ENCODE assay signal across 33 cellular contexts in the genomic region with DNA sequence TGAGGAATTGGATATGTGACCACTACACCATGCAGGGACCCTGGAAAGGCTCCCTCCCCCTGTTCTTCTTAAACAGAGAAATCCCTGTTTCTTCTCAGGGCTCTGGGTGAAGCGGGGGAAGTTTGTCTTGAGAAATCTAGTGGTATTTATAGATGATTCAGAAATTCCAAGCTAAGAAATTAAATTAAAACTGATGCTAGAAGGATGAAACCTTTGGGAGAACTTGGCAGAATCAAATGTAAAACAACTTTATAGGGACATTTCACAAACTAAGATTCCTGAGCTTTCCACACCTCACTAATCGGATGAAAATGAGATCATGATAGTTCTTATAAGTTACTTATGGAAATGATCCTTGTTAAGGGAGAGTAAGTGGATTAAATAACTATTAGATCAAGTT. TPM values are rescaled to one million over a fixed set of nuclear protein-coding genes. Genes with fewer than 3 reads are reported as not detected.
DNase-seq lines count a peak whose midpoint lies in the region; TF ChIP-seq lines count a peak whose summit lies in the region.
"Had no signal": no experiment of that assay in that cellular context is flagged by ENCODE, and none has a peak within 500 bp of the region (broad histone marks: within the 10 kb centered on the region; RNA-seq: fewer than 3 reads in every experiment).

No MANE protein-coding gene starts in this region.

- TF ChIP-seq CTCF in BJ (IDR thresholded peaks at IDR 0.05; ENCODE audit: insufficient read depth, low read depth, low read length) (no peak), fibroblast of mammary gland (conservative IDR thresholded peaks at IDR 0.05; ENCODE audit: control insufficient read depth, insufficient read depth, low read depth, low read length) (no peak), ascending aorta (IDR thresholded peaks at IDR 0.05) (no peak)

- H3K4me3 ChIP-seq in BJ (ENCODE audit: low read depth, low read length): no peak overlapping the region
- no peak overlapping the region for H3K4me3 ChIP-seq in fibroblast of mammary gland (ENCODE audit: control insufficient read depth, low read depth, low read length)
- H3K4me3 ChIP-seq in ascending aorta: no peak overlapping the region
- H3K4me3 ChIP-seq: body of pancreas, K562, MG63, spleen, suprapubic skin, uterus had no signal

- DNase-seq in BJ (ENCODE audit: low read depth) (peak; percentile 51), NCI-H82 treated with DMSO at 0.1 percent for 48 hours (lab: John Stamatoyannopoulos, UW; ENCODE audit: unreplicated experiment) (peak; percentile 35), fibroblast of mammary gland (ENCODE audit: low read depth) (peak; percentile 49), renal cortical epithelial cell (ENCODE audit: low read depth) (peak; percentile 24), erythroblast (lab: John Stamatoyannopoulos, UW) (no peak), dermis blood vessel endothelial cell (no peak), ascending aorta (ENCODE audit: low spot score in 2 of 2) (no peak)
- no peak for DNase-seq in activated CD4-positive, alpha-beta T cell treated with anti-CD3 and anti-CD28 coated beads, Interleukin-2, amount 10 ng/mL, durations not matched to agents 24 days and 14 days
- DNase-seq: ACHN; activated CD4-positive, alpha-beta T cell treated with anti-CD3 and anti-CD28 coated beads, Interleukin-2, amount 50 U/mL, for 48 hours; activated CD4-positive, CD25-positive, alpha-beta regulatory T cell; activated CD8-positive, alpha-beta memory T cell treated with anti-CD3 and anti-CD28 coated beads, Interleukin-2, amount 50 U/mL, for 48 hours; body of pancreas; CD4-positive, alpha-beta memory T cell; DMS153; effector memory CD4-positive, alpha-beta T cell; glutamatergic neuron; GOT3; MG63; NCI-H1417; NCI-H2081 treated with DMSO at 0.1 percent for 48 hours; NCI-H446 treated with DMSO at 0.1 percent for 48 hours; PC-3; Right ventricle myocardium superior; spleen; stimulated activated CD4-positive, alpha-beta T cell treated with anti-CD3 and anti-CD28 coated beads, Interleukin-2, amount 100 ng/mL, for 48 hours; uterus had no signal

- H3K27ac Mint-ChIP-seq in activated CD4-positive, alpha-beta T cell treated with anti-CD3 and anti-CD28 coated beads, Interleukin-2, amount 10 ng/mL, durations not matched to agents 24 days and 14 days: no peak overlapping the region
- H3K27ac Mint-ChIP-seq: activated naive CD8-positive, alpha-beta T cell; activated T-helper 2 cell treated with anti-CD3 and anti-CD28 coated beads, Interferon-gamma antibody, Interleukin-2, Interleukin-4, amounts not matched to agents 10 μg/mL and 5 μg/mL and 100 μg/mL, durations not matched to agents 14 hours and 24 hours and 36 hours; CD4-positive, alpha-beta memory T cell; stimulated activated memory B cell treated with anti-CD40 and anti-IgM and Interleukin-4, amounts not matched to agents 10 μg/mL and 1 μg/mL and 100 μg/mL, for 72 hours had no signal

- H3K27me3 ChIP-seq in BJ (ENCODE audit: control insufficient read depth, insufficient read depth, low read length) (no peaks in the 10 kb centered on the region), ascending aorta (no peaks in the 10 kb centered on the region)
- H3K27me3 ChIP-seq: body of pancreas, MG63, spleen, suprapubic skin, uterus had no signal

- H3K4me1 Mint-ChIP-seq in activated CD4-positive, alpha-beta T cell treated with anti-CD3 and anti-CD28 coated beads, Interleukin-2, amount 10 ng/mL, durations not matched to agents 24 days and 14 days: no peaks in the 10 kb centered on the region
- H3K4me1 Mint-ChIP-seq: CD4-positive, alpha-beta memory T cell; stimulated activated memory B cell treated with anti-CD40 and anti-IgM and Interleukin-4, amounts not matched to agents 10 μg/mL and 1 μg/mL and 100 μg/mL, for 72 hours had no signal

- H3K9me3 Mint-ChIP-seq in activated CD4-positive, alpha-beta T cell treated with anti-CD3 and anti-CD28 coated beads, Interleukin-2, amount 10 ng/mL, durations not matched to agents 24 days and 14 days: peaks cover 12% of the 10 kb centered on the region

- peaks cover 0 to 17% of the 10 kb centered on the region in 2 donors for H3K9me3 ChIP-seq in ascending aorta
- H3K9me3 ChIP-seq: uterus had no signal

- no peaks in the 10 kb centered on the region for H3K4me1 ChIP-seq in ascending aorta
- H3K4me1 ChIP-seq: body of pancreas, spleen, suprapubic skin, uterus had no signal

- CTCF ChIA-PET in BJ (lab: Yijun Ruan, JAX): no interaction called here

- TF ChIP-seq POLR2A in erythroblast (IDR thresholded peaks at IDR 0.05; ENCODE audit: low read length): no peak

- H3K36me3 Mint-ChIP-seq in activated CD4-positive, alpha-beta T cell treated with anti-CD3 and anti-CD28 coated beads, Interleukin-2, amount 10 ng/mL, durations not matched to agents 24 days and 14 days (ENCODE audit: low read depth): no peaks in the 10 kb centered on the region

- H3K27ac ChIP-seq in ascending aorta: no peak overlapping the region
- H3K27ac ChIP-seq: body of pancreas, spleen, suprapubic skin, uterus had no signal

- POLR2A ChIA-PET in BJ (lab: Charles Lee): no interaction called here

- intact Hi-C loops in ascending aorta (cut with DNase I): no loop called here
- intact Hi-C loops in activated CD4-positive, alpha-beta T cell treated with anti-CD3 and anti-CD28 coated beads, Interleukin-2, amount 10 ng/mL, durations not matched to agents 24 days and 14 days (cut with micrococcal nuclease): no loop called here

- peaks cover 15% of the 10 kb centered on the region for H3K27me3 Mint-ChIP-seq in activated CD4-positive, alpha-beta T cell treated with anti-CD3 and anti-CD28 coated beads, Interleukin-2, amount 10 ng/mL, durations not matched to agents 24 days and 14 days

- H3K36me3 ChIP-seq in BJ (ENCODE audit: control insufficient read depth, insufficient read depth, low read length): no peaks in the 10 kb centered on the region
- H3K36me3 ChIP-seq in ascending aorta: no peaks in the 10 kb centered on the region
- H3K36me3 ChIP-seq: MG63, spleen, suprapubic skin, uterus had no signal

- H3K4me3 Mint-ChIP-seq in activated CD4-positive, alpha-beta T cell treated with anti-CD3 and anti-CD28 coated beads, Interleukin-2, amount 10 ng/mL, durations not matched to agents 24 days and 14 days: no peak overlapping the region
- H3K4me3 Mint-ChIP-seq: activated naive CD8-positive, alpha-beta T cell; CD4-positive, alpha-beta memory T cell; stimulated activated memory B cell treated with anti-CD40 and anti-IgM and Interleukin-4, amounts not matched to agents 10 μg/mL and 1 μg/mL and 100 μg/mL, for 72 hours had no signal

RNA-seq across cellular contexts. Expression of a gene that starts 54.2 kb away (rescaled TPM):
- polyA plus RNA-seq in BJ (2011; rRNA removed): 16.5 and 19.1 TPM in 2 replicates
- polyA minus RNA-seq in BJ (2011; rRNA and poly(A)+ RNA removed): 11.7 and 19.4 TPM in 2 replicates
- total RNA-seq in renal cortical epithelial cell (22.6 and 38.1 TPM in 2 replicates), dermis blood vessel endothelial cell (23.1 and 25.4 TPM in 2 replicates), ascending aorta (33.4 TPM)
- total RNA-seq in activated CD4-positive, alpha-beta T cell treated with anti-CD3 and anti-CD28 coated beads, Interleukin-2, amount 10 ng/mL, durations not matched to agents 24 days and 14 days: not detected in 2 replicates
- total RNA-seq: CD4-positive, alpha-beta memory T cell; HT-29 had no signal

Comparison
In these comparisons a context has a peak if more than half of its experiments do, and no peak if none do; other contexts are left out.
1. DNase-seq: peak in BJ (single experiment), NCI-H82 treated with DMSO at 0.1 percent for 48 hours (single experiment), fibroblast of mammary gland (single experiment) and renal cortical epithelial cell (single experiment); none in erythroblast (0 of 2), dermis blood vessel endothelial cell (single experiment), ascending aorta (0 of 2) and activated CD4-positive, alpha-beta T cell treated with anti-CD3 and anti-CD28 coated beads, Interleukin-2, amount 10 ng/mL, durations not matched to agents 24 days and 14 days (single experiment).
2. RNA of a gene that starts 54.2 kb away (total RNA-seq): 22.6 to 38.1 TPM in renal cortical epithelial cell, 33.4 TPM in ascending aorta (single experiment) and 23.1 to 25.4 TPM in dermis blood vessel endothelial cell; not detected in activated CD4-positive, alpha-beta T cell treated with anti-CD3 and anti-CD28 coated beads, Interleukin-2, amount 10 ng/mL, durations not matched to agents 24 days and 14 days; every median in the first group is over 10 times any median in the second.